In the genomic region with DNA sequence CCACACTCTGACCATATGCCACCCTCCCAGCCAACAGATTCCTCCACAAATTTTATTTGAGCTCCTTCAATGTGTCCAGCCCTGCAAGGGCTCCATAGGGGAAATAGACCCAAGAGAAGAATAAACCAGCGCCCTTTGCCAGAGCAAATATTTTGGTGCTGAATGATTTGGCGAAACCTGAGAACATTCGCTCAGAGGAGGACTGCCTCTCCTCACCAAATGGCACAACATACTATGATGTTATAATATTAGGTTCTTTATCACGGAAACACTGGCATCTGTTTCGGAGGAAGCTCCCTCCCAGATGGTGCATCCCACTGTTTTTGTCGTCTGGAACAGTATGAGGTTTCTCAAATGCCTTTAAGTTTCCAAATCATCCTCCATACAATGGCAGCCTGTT, we compare ENCODE assay signal across 18 cellular contexts.
"Had no signal": no experiment of that assay in that cellular context is flagged by ENCODE, and none has a peak within 500 bp of the region (broad histone marks: within the 10 kb centered on the region; RNA-seq: fewer than 3 reads in every experiment).

No MANE protein-coding gene starts in this region.

- H3K4me1 ChIP-seq: testis had no signal

- H3K9me3 ChIP-seq: body of pancreas, gastroesophageal sphincter, heart right ventricle, spleen, testis had no signal

- H3K4me3 ChIP-seq: body of pancreas, gastroesophageal sphincter, heart right ventricle, lung, spleen, testis had no signal

- DNase-seq: activated CD4-positive, alpha-beta T cell treated with anti-CD3 and anti-CD28 coated beads, Interleukin-2, amount 10 ng/mL, durations not matched to agents 24 days and 14 days; activated CD4-positive, CD25-positive, alpha-beta regulatory T cell; activated CD8-positive, alpha-beta memory T cell treated with anti-CD3 and anti-CD28 coated beads, Interleukin-2, amount 50 U/mL, for 4 hours; activated CD8-positive, alpha-beta T cell treated with anti-CD3 and anti-CD28 coated beads, Interleukin-2, amount 10 ng/mL, durations not matched to agents 7 days and 5 days; activated effector memory CD4-positive, alpha-beta T cell treated with anti-CD3 and anti-CD28 coated beads, Interleukin-2, amount 50 U/mL, for 16 hours; activated T-cell treated with anti-CD3 and anti-CD28 coated beads, Interleukin-2, amount 50 U/mL, for 48 hours; body of pancreas; effector CD8-positive, alpha-beta T cell; heart right ventricle; islet precursor cell; spleen; stimulated activated CD4-positive, alpha-beta T cell treated with anti-CD3 and anti-CD28 coated beads, Interleukin-1b, Interleukin-23, amount 100 ng/mL, for 48 hours; stimulated activated naive CD8-positive, alpha-beta T cell treated with anti-CD3 and anti-CD28 coated beads, Interleukin-15, amount 100 ng/mL, for 72 hours; testis had no signal

- ATAC-seq: activated CD8-positive, alpha-beta T cell treated with anti-CD3 and anti-CD28 coated beads, Interleukin-2, amount 10 ng/mL, durations not matched to agents 7 days and 5 days; activated naive CD4-positive, alpha-beta T cell treated with anti-CD3 and anti-CD28 coated beads, Interleukin-2, amount 50 U/mL, for 72 hours; body of pancreas; gastroesophageal sphincter; heart right ventricle; sciatic nerve; stimulated activated naive CD8-positive, alpha-beta T cell treated with anti-CD3 and anti-CD28 coated beads, Interleukin-15, amount 100 ng/mL, for 72 hours had no signal

- H3K27me3 ChIP-seq: body of pancreas, gastroesophageal sphincter, testis had no signal

- H3K36me3 ChIP-seq: gastroesophageal sphincter, heart right ventricle, spleen had no signal
